16 cellular contexts compared by ENCODE assay signal in the genomic region with DNA sequence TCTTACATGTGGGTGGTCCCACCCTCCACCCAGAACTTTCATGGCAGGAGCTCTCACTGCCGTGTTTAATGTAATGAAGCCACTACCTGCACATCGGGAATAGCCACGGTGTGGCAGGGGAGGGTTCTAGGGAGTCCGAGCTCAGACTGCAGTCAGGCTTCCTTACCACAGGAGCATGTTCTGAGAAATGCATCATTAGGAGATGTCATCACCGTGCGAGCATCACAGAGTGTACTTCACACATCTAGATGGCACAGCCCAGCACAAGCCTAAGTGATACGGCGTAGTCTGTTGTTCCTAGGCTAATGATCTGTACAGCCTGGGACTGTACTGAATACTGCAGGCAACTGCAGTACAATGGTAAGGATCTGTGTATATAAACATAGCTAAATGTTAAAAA.
"Had no signal": no experiment of that assay in that cellular context is flagged by ENCODE, and none has a peak within 500 bp of the region (broad histone marks: within the 10 kb centered on the region; RNA-seq: fewer than 3 reads in every experiment).

No MANE protein-coding gene starts in this region.

- H3K27ac ChIP-seq: brain microvascular endothelial cell, pancreas, transverse colon, VCaP had no signal

- H3K4me3 ChIP-seq: mucosa of descending colon, pancreas, transverse colon had no signal

- H3K9me3 ChIP-seq: mucosa of descending colon, pancreas, transverse colon had no signal

- H3K36me3 ChIP-seq: transverse colon had no signal

- H3K36me3 Mint-ChIP-seq: naive thymus-derived CD4-positive, alpha-beta T cell; stimulated activated naive B cell treated with anti-CD40 and anti-IgM and Interleukin-4, amounts not matched to agents 10 μg/mL and 1 μg/mL and 100 μg/mL, for 72 hours; T-cell had no signal

- FAIRE-seq: pancreas had no signal

- H3K27me3 Mint-ChIP-seq: stimulated activated naive B cell treated with anti-CD40 and anti-IgM and Interleukin-4, amounts not matched to agents 10 μg/mL and 1 μg/mL and 100 μg/mL, for 72 hours had no signal

- H3K27me3 ChIP-seq: brain microvascular endothelial cell, pancreas, transverse colon had no signal

- ATAC-seq: activated T-helper 17 cell treated with anti-CD3 and anti-CD28 coated beads, Interleukin-2, amount 50 U/mL, for 72 hours; naive thymus-derived CD4-positive, alpha-beta T cell; pancreas; stimulated activated naive B cell treated with anti-CD40 and anti-IgM and Interleukin-4, amounts not matched to agents 10 μg/mL and 1 μg/mL and 100 μg/mL, for 72 hours; T-cell had no signal

- H3K4me1 ChIP-seq: pancreas had no signal

- H3K27ac Mint-ChIP-seq: activated T-helper 17 cell treated with anti-CD3 and anti-CD28 coated beads, Interleukin-2, amount 50 U/mL, for 72 hours; naive thymus-derived CD4-positive, alpha-beta T cell; stimulated activated naive B cell treated with anti-CD40 and anti-IgM and Interleukin-4, amounts not matched to agents 10 μg/mL and 1 μg/mL and 100 μg/mL, for 72 hours; T-cell had no signal

- H3K4me1 Mint-ChIP-seq: activated T-helper 17 cell treated with anti-CD3 and anti-CD28 coated beads, Interleukin-2, amount 50 U/mL, for 72 hours; stimulated activated naive B cell treated with anti-CD40 and anti-IgM and Interleukin-4, amounts not matched to agents 10 μg/mL and 1 μg/mL and 100 μg/mL, for 72 hours; T-cell had no signal

- H3K4me3 Mint-ChIP-seq: activated T-helper 17 cell treated with anti-CD3 and anti-CD28 coated beads, Interleukin-2, amount 50 U/mL, for 72 hours; naive thymus-derived CD4-positive, alpha-beta T cell; stimulated activated naive B cell treated with anti-CD40 and anti-IgM and Interleukin-4, amounts not matched to agents 10 μg/mL and 1 μg/mL and 100 μg/mL, for 72 hours; T-cell had no signal

- DNase-seq: activated CD4-positive, alpha-beta T cell treated with anti-CD3 and anti-CD28 coated beads for 1 hour; activated CD4-positive, alpha-beta T cell treated with anti-CD3 and anti-CD28 coated beads, Interleukin-2, amount 50 U/mL, for 4 hours; activated naive CD4-positive, alpha-beta T cell treated with Interleukin-2 at 50 U/mL for 16 hours; brain microvascular endothelial cell; effector CD8-positive, alpha-beta T cell; kidney glomerular epithelial cell; mucosa of descending colon; naive thymus-derived CD4-positive, alpha-beta T cell; stimulated activated CD4-positive, alpha-beta T cell treated with anti-CD3 and anti-CD28 coated beads, Interleukin-2, amount 100 ng/mL, for 48 hours; stimulated activated naive B cell treated with anti-CD40 and anti-IgM and Interleukin-4, amounts not matched to agents 10 μg/mL and 1 μg/mL and 100 μg/mL, for 72 hours; T-cell; T1000; transverse colon had no signal

- H3K9me3 Mint-ChIP-seq: activated T-helper 17 cell treated with anti-CD3 and anti-CD28 coated beads, Interleukin-2, amount 50 U/mL, for 72 hours; naive thymus-derived CD4-positive, alpha-beta T cell; stimulated activated naive B cell treated with anti-CD40 and anti-IgM and Interleukin-4, amounts not matched to agents 10 μg/mL and 1 μg/mL and 100 μg/mL, for 72 hours; T-cell had no signal
